9 cellular contexts compared by ENCODE assay signal in the genomic region with DNA sequence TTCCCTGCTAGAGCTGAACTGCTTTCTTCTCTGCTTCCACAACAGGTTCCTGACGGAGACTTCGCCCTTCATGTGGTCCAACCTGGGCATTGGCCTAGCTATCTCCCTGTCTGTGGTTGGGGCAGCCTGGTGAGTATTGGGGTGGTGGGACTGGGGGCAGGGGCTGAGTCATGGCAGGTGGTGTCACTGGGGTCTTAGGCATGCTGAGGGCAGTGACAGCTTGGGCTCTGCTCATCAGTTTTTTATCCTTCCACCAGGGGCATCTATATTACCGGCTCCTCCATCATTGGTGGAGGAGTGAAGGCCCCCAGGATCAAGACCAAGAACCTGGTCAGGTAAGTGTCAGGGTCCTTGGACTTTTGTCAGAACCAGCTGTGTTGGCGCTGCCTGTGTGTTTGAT. TPM values are rescaled to one million over a fixed set of nuclear protein-coding genes. Genes with fewer than 3 reads are reported as not detected.
DNase-seq lines count a peak whose midpoint lies in the region; ATAC-seq and TF ChIP-seq lines count a peak whose summit lies in the region.
"Had no signal": no experiment of that assay in that cellular context is flagged by ENCODE, and none has a peak within 500 bp of the region (broad histone marks: within the 10 kb centered on the region; RNA-seq: fewer than 3 reads in every experiment).

No MANE protein-coding gene starts in this region.

- DNase-seq in heart right ventricle (no peak), left ventricle myocardium superior (no peak), body of pancreas (no peak), iPS-NIHi11 (ENCODE audit: low spot score) (no peak)
- DNase-seq in effector CD4-positive, alpha-beta T cell, result no peak
- DNase-seq: NCI-H1694 treated with DMSO at 0.1 percent for 48 hours had no signal

- H3K27ac ChIP-seq in heart right ventricle (peak overlapping the region in 2 of 10 donors; percentile 93 to 98), body of pancreas (peak overlapping the region in 3 of 4 donors; percentile 88 to 98 (median 98)), mesodermal cell (ENCODE audit: low read depth, low read length, severe bottlenecking) (no peak overlapping the region)

- WGBS in heart right ventricle, 2 donors, result 86 to 90% methylated on average over 4 of the region's 4 CpGs
- 27 to 49% methylated on average over 4 of the region's 4 CpGs for WGBS in body of pancreas, 2 donors
- 93 to 94% methylated on average over 2 to 3 of the region's 4 CpGs for WGBS in mesodermal cell (ENCODE audit: insufficient coverage in 2 of 2), 2 experiments

- H3K4me3 ChIP-seq in heart right ventricle (peak overlapping the region in 9 of 10 donors; percentile 72 to 99 (median 87)), body of pancreas (peak overlapping the region; percentile 71 to 90), mesodermal cell (ENCODE audit: extremely low read depth, insufficient read depth, low read length, poor library complexity, severe bottlenecking) (peak overlapping the region; percentile 86)

- H3K27me3 ChIP-seq in heart right ventricle (no peaks in the 10 kb centered on the region), body of pancreas (no peaks in the 10 kb centered on the region)

- intact Hi-C loops in heart right ventricle (cut with DNase I) (no loop called here), left ventricle myocardium superior (cut with micrococcal nuclease) (no loop called here), body of pancreas (cut with DNase I) (no loop called here)

- H3K4me1 ChIP-seq in heart right ventricle, result peaks cover 7 to 60% (median 52%) of the 10 kb centered on the region in 9 donors
- H3K4me1 ChIP-seq in body of pancreas, result peaks cover 62% of the 10 kb centered on the region
- H3K4me1 ChIP-seq in mesodermal cell (ENCODE audit: control insufficient read depth, insufficient read depth, low read length, poor library complexity, severe bottlenecking), result peaks cover 7% of the 10 kb centered on the region

- TF ChIP-seq POLR2A in body of pancreas (IDR thresholded peaks at IDR 0.05), result no peak

- TF ChIP-seq CTCF in heart right ventricle (IDR thresholded peaks at IDR 0.05), result no peak
- TF ChIP-seq CTCF in body of pancreas (IDR thresholded peaks at IDR 0.05), result no peak

- peaks cover 0 to 52% (median 25%) of the 10 kb centered on the region in 9 donors for H3K36me3 ChIP-seq in heart right ventricle
- peaks cover 0 to 4% of the 10 kb centered on the region in 2 donors for H3K36me3 ChIP-seq in body of pancreas (replicated peaks in 1 of 2; ENCODE audit: insufficient read depth in 1 of 2, low read depth in 2 of 2)
- peaks cover 49% of the 10 kb centered on the region for H3K36me3 ChIP-seq in mesodermal cell (ENCODE audit: control insufficient read depth, insufficient read depth, low read length)

- H3K9me3 ChIP-seq in heart right ventricle, result no peaks in the 10 kb centered on the region
- no peaks in the 10 kb centered on the region for H3K9me3 ChIP-seq in body of pancreas
- H3K9me3 ChIP-seq in mesodermal cell (ENCODE audit: control insufficient read depth, low read length), result no peaks in the 10 kb centered on the region

- ATAC-seq in heart right ventricle (no peak), left ventricle myocardium superior (no peak), body of pancreas (no peak), GM19328 (IDR thresholded peaks at IDR 0.05; ENCODE audit: unreplicated experiment) (no peak), GM19395 (IDR thresholded peaks at IDR 0.05; ENCODE audit: unreplicated experiment) (no peak)

RNA-seq across cellular contexts. Expression of gene ATP6V0B, which starts 1.3 kb away (rescaled TPM):
- total RNA-seq in heart right ventricle (100 to 1,000 TPM in 3 of 10 donors, 10 to 100 TPM in 7; 63.1 to 112 (median 72.9) TPM), left ventricle myocardium superior (89.6 TPM), body of pancreas (100 to 1,000 TPM in 1 of 2 donors, 10 to 100 TPM in 1; 73.5 to 103 TPM)
- 100 to 1,000 TPM in 1 of 2 donors, 10 to 100 TPM in 1; 73.4 to 227 TPM for polyA plus RNA-seq in heart right ventricle
- 133 TPM for polyA plus RNA-seq in mesodermal cell (2013, experiment 1 of 2)
- polyA plus RNA-seq in mesodermal cell (2013, experiment 2 of 2), result 103 TPM

RNA-seq across cellular contexts. Expression of gene B4GALT2, which starts 3.0 kb away (rescaled TPM):
- 10 to 100 TPM; 31.1 to 47.0 (median 38.6) TPM for total RNA-seq in heart right ventricle
- polyA plus RNA-seq in heart right ventricle, result 10 to 100 TPM; 25.4 to 50.8 TPM
- 35.6 TPM for total RNA-seq in left ventricle myocardium superior
- 10 to 100 TPM; 18.2 to 29.3 TPM for total RNA-seq in body of pancreas
- 71.6 TPM for polyA plus RNA-seq in mesodermal cell (2013, experiment 1 of 2)
- 57.1 TPM for polyA plus RNA-seq in mesodermal cell (2013, experiment 2 of 2)

RNA-seq across cellular contexts. Expression of gene DPH2, which starts 6.2 kb away (rescaled TPM):
- 10 to 100 TPM; 10.7 to 22.0 (median 14.3) TPM for total RNA-seq in heart right ventricle
- 10 to 100 TPM in 1 of 2 donors, 1 to 10 TPM in 1; 9.4 to 33.7 TPM for polyA plus RNA-seq in heart right ventricle
- total RNA-seq in left ventricle myocardium superior, result 13.3 TPM
- 10 to 100 TPM; 25.4 to 35.3 TPM for total RNA-seq in body of pancreas
- 20.3 TPM for polyA plus RNA-seq in mesodermal cell (2013, experiment 1 of 2)
- 12.6 TPM for polyA plus RNA-seq in mesodermal cell (2013, experiment 2 of 2)

RNA-seq across cellular contexts. Expression of gene CCDC24, which starts 15.4 kb away (rescaled TPM):
- total RNA-seq in heart right ventricle, result 1 to 10 TPM in 8 of 10 donors, under 1 TPM in 2; 0.55 to 3.1 (median 1.3) TPM
- 1 to 10 TPM; 1.1 to 3.1 TPM for polyA plus RNA-seq in heart right ventricle
- total RNA-seq in left ventricle myocardium superior, result 1.0 TPM
- 10 to 100 TPM in 1 of 2 donors, 1 to 10 TPM in 1; 6.7 to 21.1 TPM for total RNA-seq in body of pancreas
- 6.6 TPM for polyA plus RNA-seq in mesodermal cell (2013, experiment 1 of 2)
- polyA plus RNA-seq in mesodermal cell (2013, experiment 2 of 2), result 5.2 TPM

RNA-seq across cellular contexts. Expression of gene IPO13, which starts 29.3 kb away (rescaled TPM):
- total RNA-seq in heart right ventricle (10 to 100 TPM; 53.3 to 66.1 (median 56.8) TPM), left ventricle myocardium superior (60.0 TPM), body of pancreas (10 to 100 TPM; 10.4 to 29.3 TPM)
- polyA plus RNA-seq in heart right ventricle, result 10 to 100 TPM; 25.2 to 74.5 TPM
- polyA plus RNA-seq in mesodermal cell (2013, experiment 1 of 2), result 16.0 TPM
- 13.5 TPM for polyA plus RNA-seq in mesodermal cell (2013, experiment 2 of 2)
